Comparison of ENCODE assay signal across 2 cellular contexts in genomic region chr11:35143509-35144102, GRCh38.
TF ChIP-seq lines count a peak whose summit lies in the region.

No MANE protein-coding gene starts in this region.

TF ChIP-seq in IMR-90, 13 proteins besides CTCF, POLR2A, EP300 and RAD21:
- no peak for TF ChIP-seq NFE2L2 (IDR thresholded peaks at IDR 0.05; ENCODE audit: low read depth, low read length)
- no peak for TF ChIP-seq CEBPB (IDR thresholded peaks at IDR 0.05; ENCODE audit: low read depth, low read length)
- TF ChIP-seq FOS (IDR thresholded peaks at IDR 0.05; ENCODE audit: low read depth, low read length) = no peak
- TF ChIP-seq RFX5 (IDR thresholded peaks at IDR 0.05; ENCODE audit: low read depth, low read length) = no peak
- TF ChIP-seq CHD1 (IDR thresholded peaks at IDR 0.05; ENCODE audit: low read depth, low read length) = no peak
- no peak for TF ChIP-seq MAFK (IDR thresholded peaks at IDR 0.05; ENCODE audit: low read depth, low read length)
- TF ChIP-seq SMC3 (IDR thresholded peaks at IDR 0.05; ENCODE audit: low read depth, low read length) = no peak
- TF ChIP-seq, protein P1, sequence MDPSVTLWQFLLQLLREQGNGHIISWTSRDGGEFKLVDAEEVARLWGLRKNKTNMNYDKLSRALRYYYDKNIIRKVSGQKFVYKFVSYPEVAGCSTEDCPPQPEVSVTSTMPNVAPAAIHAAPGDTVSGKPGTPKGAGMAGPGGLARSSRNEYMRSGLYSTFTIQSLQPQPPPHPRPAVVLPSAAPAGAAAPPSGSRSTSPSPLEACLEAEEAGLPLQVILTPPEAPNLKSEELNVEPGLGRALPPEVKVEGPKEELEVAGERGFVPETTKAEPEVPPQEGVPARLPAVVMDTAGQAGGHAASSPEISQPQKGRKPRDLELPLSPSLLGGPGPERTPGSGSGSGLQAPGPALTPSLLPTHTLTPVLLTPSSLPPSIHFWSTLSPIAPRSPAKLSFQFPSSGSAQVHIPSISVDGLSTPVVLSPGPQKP (IDR thresholded peaks at IDR 0.05; ENCODE audit: borderline replicate concordance, low read depth, low read length) = no peak
- TF ChIP-seq USF2 (IDR thresholded peaks at IDR 0.05; ENCODE audit: low read depth, low read length) = no peak
- TF ChIP-seq MXI1 (IDR thresholded peaks at IDR 0.05; ENCODE audit: borderline replicate concordance, low read depth, low read length) = no peak
- TF ChIP-seq RCOR1 (IDR thresholded peaks at IDR 0.05; ENCODE audit: insufficient replicate concordance, low read length) = no peak

TF ChIP-seq in K562, 482 proteins besides CTCF, POLR2A, EP300 and RAD21:
- TF ChIP-seq KHSRP (IDR thresholded peaks at IDR 0.05) (no peak), HMGN3 (IDR thresholded peaks at IDR 0.05; ENCODE audit: borderline replicate concordance, extremely low read depth, insufficient read length, low read depth, low read length) (no peak), HDGF (IDR thresholded peaks at IDR 0.05) (no peak), KDM1A (IDR thresholded peaks at IDR 0.05) (peak; percentile 18 to 25; a peak in 1 of 4 replicates)
